Comparison of ENCODE assay signal across 8 cellular contexts in genomic region chr18:40159141-40160017, GRCh38.
DNase-seq lines count a peak whose midpoint lies in the region; ATAC-seq and TF ChIP-seq lines count a peak whose summit lies in the region.

No MANE protein-coding gene starts in this region.

- no peak overlapping the region for H3K27ac ChIP-seq in mammary epithelial cell (ENCODE audit: insufficient read depth, low read depth, low read length)

- in situ Hi-C loops in mammary epithelial cell (cut with MboI; ENCODE audit: low sequenced_read_pairs in 2 of 2): no loop called here

- H3K36me3 Mint-ChIP-seq in natural killer cell treated with Interleukin-12 subunit alpha and Interleukin-12 subunit beta and Interleukin-15 and Interleukin-18, amount 100 ng/mL, for 72 hours: no peaks in the 10 kb centered on the region
- H3K36me3 Mint-ChIP-seq in T-helper 17 cell (ENCODE audit: low read depth): no peaks in the 10 kb centered on the region

- H3K4me3 ChIP-seq in H7 (ENCODE audit: insufficient read depth, low read depth, low read length) (no peak overlapping the region), mammary epithelial cell (replicated peaks in 1 of 3; ENCODE audit: insufficient read depth in 1 of 3, low read depth in 2 of 3, low read length in 3 of 3) (no peak overlapping the region), mucosa of descending colon (no peak overlapping the region)

- CTCF ChIA-PET in mammary epithelial cell (lab: Charles Lee; ENCODE audit: low non-redundant PET): interaction anchor here (0.6 to 1.3 kb wide), 6 partner anchors 8 to 1156 kb away, joined by 3 to 6 read pairs (median 4); no protein-coding TSS in a partner anchor

- H3K27me3 ChIP-seq in H7 (ENCODE audit: control insufficient read depth, insufficient read depth, low read length): no peaks in the 10 kb centered on the region
- no peaks in the 10 kb centered on the region for H3K27me3 ChIP-seq in mammary epithelial cell (ENCODE audit: insufficient read depth, low read length)

- WGBS in mammary epithelial cell (ENCODE audit: low coverage, missing lambda C conversion rate): 33% methylated on average over 5 of the region's 5 CpGs

- H4K20me1 ChIP-seq in mammary epithelial cell (ENCODE audit: insufficient read depth, low read length): no peaks in the 10 kb centered on the region

- H3K4me3 Mint-ChIP-seq in natural killer cell treated with Interleukin-12 subunit alpha and Interleukin-12 subunit beta and Interleukin-15 and Interleukin-18, amount 100 ng/mL, for 72 hours: no peak overlapping the region
- H3K4me3 Mint-ChIP-seq in T-helper 17 cell: no peak overlapping the region

- no peaks in the 10 kb centered on the region for H3K27me3 Mint-ChIP-seq in natural killer cell treated with Interleukin-12 subunit alpha and Interleukin-12 subunit beta and Interleukin-15 and Interleukin-18, amount 100 ng/mL, for 72 hours
- no peaks in the 10 kb centered on the region for H3K27me3 Mint-ChIP-seq in T-helper 17 cell

- H3K4me1 ChIP-seq in mammary epithelial cell (ENCODE audit: insufficient read depth, low read length): no peaks in the 10 kb centered on the region
- H3K4me1 ChIP-seq in mucosa of descending colon (ENCODE audit: low read depth): no peaks in the 10 kb centered on the region

- peak; percentile 4 for DNase-seq in H7
- DNase-seq in NCI-H2171 (lab: John Stamatoyannopoulos, UW): peak; percentile 29
- peak; percentile 34 for DNase-seq in mammary epithelial cell
- no peak for DNase-seq in mucosa of descending colon
- no peak for DNase-seq in natural killer cell treated with Interleukin-12 subunit alpha and Interleukin-12 subunit beta and Interleukin-15 and Interleukin-18, amount 100 ng/mL, for 72 hours (ENCODE audit: low spot score)
- no peak for DNase-seq in T-helper 17 cell

- no peaks in the 10 kb centered on the region for H3K4me1 Mint-ChIP-seq in natural killer cell treated with Interleukin-12 subunit alpha and Interleukin-12 subunit beta and Interleukin-15 and Interleukin-18, amount 100 ng/mL, for 72 hours (ENCODE audit: low read depth in 2 of 2)
- H3K4me1 Mint-ChIP-seq in T-helper 17 cell: no peaks in the 10 kb centered on the region

- no peaks in the 10 kb centered on the region for H3K9me3 ChIP-seq in mammary epithelial cell (replicated peaks; ENCODE audit: insufficient read depth, low read length)
- no peaks in the 10 kb centered on the region for H3K9me3 ChIP-seq in mucosa of descending colon
- no peaks in the 10 kb centered on the region for H3K9me3 ChIP-seq in T-helper 17 cell (ENCODE audit: control insufficient read depth, low read length, poor library complexity, severe bottlenecking)

- no peaks in the 10 kb centered on the region for H3K36me3 ChIP-seq in H7 (replicated peaks; ENCODE audit: control insufficient read depth, insufficient read depth, low read length)
- H3K36me3 ChIP-seq in mammary epithelial cell (ENCODE audit: insufficient read depth, low read length): no peaks in the 10 kb centered on the region
- H3K36me3 ChIP-seq in mucosa of descending colon (ENCODE audit: low read depth): no peaks in the 10 kb centered on the region

- intact Hi-C loops in mammary epithelial cell (cut with micrococcal nuclease) (loop anchor here (2.0 to 10.0 kb wide), 6 partner anchors 135 to 938 kb away; no protein-coding TSS in a partner anchor), mucosa of descending colon (cut with DNase I, micrococcal nuclease) (no loop called here)

- H2AFZ ChIP-seq in mammary epithelial cell (ENCODE audit: low read depth, low read length): no peak overlapping the region

- H3K27ac Mint-ChIP-seq in natural killer cell treated with Interleukin-12 subunit alpha and Interleukin-12 subunit beta and Interleukin-15 and Interleukin-18, amount 100 ng/mL, for 72 hours: no peak overlapping the region
- H3K27ac Mint-ChIP-seq in T-helper 17 cell: no peak overlapping the region

- ATAC-seq in mucosa of descending colon (no peak), HG03025 (IDR thresholded peaks at IDR 0.05; ENCODE audit: low FRiP score, unreplicated experiment) (no peak), GM21723 (IDR thresholded peaks at IDR 0.05; ENCODE audit: unreplicated experiment) (no peak), T-helper 17 cell (no peak)
- ATAC-seq in natural killer cell treated with Interleukin-12 subunit alpha and Interleukin-12 subunit beta and Interleukin-15 and Interleukin-18, amount 100 ng/mL, for 72 hours: no peak

- BruUV-seq in mammary epithelial cell (replicated peaks; lab: Mats Ljungman, UMichigan): no TSS peak

- H3K9ac ChIP-seq in mammary epithelial cell (ENCODE audit: insufficient read depth, low read length): no peak overlapping the region

- TF ChIP-seq CTCF in mammary epithelial cell (conservative IDR thresholded peaks at IDR 0.05 in 1 of 2, IDR thresholded peaks at IDR 0.05 in 1 of 2; ENCODE audit: extremely low read depth in 1 of 2, insufficient read depth in 1 of 2, low read depth in 1 of 2, low read length in 2 of 2) (peak; percentile 75), mucosa of descending colon (IDR thresholded peaks at IDR 0.05) (peak; percentile 14)

- no peaks in the 10 kb centered on the region for H3K79me2 ChIP-seq in mammary epithelial cell (ENCODE audit: insufficient read depth, low read length)

- peaks cover 9% of the 10 kb centered on the region for H3K9me3 Mint-ChIP-seq in natural killer cell treated with Interleukin-12 subunit alpha and Interleukin-12 subunit beta and Interleukin-15 and Interleukin-18, amount 100 ng/mL, for 72 hours

- H3K4me2 ChIP-seq in mammary epithelial cell (ENCODE audit: insufficient read depth, low read depth, low read length): peak overlapping the region; percentile 41

- dilution Hi-C loops in mammary epithelial cell (cut with HindIII; ENCODE audit: low sequenced_read_pairs): no loop called here

Comparison
In these comparisons a context has a peak if more than half of its experiments do, and no peak if none do; other contexts are left out.
1. DNase-seq: peak in H7 (single experiment), NCI-H2171 (single experiment) and mammary epithelial cell (single experiment); none in mucosa of descending colon (0 of 3), natural killer cell treated with Interleukin-12 subunit alpha and Interleukin-12 subunit beta and Interleukin-15 and Interleukin-18, amount 100 ng/mL, for 72 hours (single experiment) and T-helper 17 cell (0 of 3).